1 cellular context compared by ENCODE assay signal in the genomic region with DNA sequence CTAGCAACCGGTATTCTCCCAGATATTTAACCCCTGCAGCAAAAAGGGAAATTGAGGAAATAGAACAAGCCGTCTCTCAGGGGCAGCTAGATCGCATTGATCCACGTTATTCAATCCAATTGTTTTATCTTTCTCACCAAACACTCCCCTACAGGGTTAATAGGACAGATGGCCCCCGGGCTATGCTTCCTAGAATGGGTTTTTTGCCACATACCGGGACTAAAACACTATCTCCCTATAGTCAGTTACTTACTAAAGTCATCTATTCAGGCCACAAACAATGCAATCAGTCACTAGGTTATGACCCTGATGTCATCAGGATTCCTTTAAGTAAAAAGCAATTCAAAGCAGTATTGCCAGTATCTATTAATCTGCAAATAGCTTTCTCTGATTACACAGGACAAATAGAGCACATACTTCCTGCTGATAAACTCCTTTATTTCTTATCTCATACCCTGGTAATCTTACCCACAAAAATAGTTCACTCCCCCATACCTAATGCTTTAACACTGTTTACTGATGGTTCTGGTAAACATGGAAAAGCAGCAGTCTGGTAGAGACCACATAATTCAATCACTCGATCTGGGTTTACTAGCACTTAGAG.
TF ChIP-seq lines count a peak whose summit lies in the region.

No MANE protein-coding gene starts in this region.

TF ChIP-seq in HepG2, 621 proteins besides CTCF, POLR2A, EP300 and RAD21 (continued from another document):
- TF ChIP-seq SIX4 (CRISPR knock-in tag; IDR thresholded peaks at IDR 0.05) (0 out of 2 replicates have a peak, but pooled peaks have one; percentile 32), HMG20B (CRISPR knock-in tag; conservative IDR thresholded peaks at IDR 0.05) (peak; percentile 92), GATA4 (IDR thresholded peaks at IDR 0.05; ENCODE audit: borderline replicate concordance, low read depth) (peak; percentile 87; the same call in 1 of the 2 replicates), ETV5 (CRISPR knock-in tag; IDR thresholded peaks at IDR 0.05; ENCODE audit: borderline replicate concordance) (peak; percentile 20; the same call in 1 of the 2 replicates), NR2F6 (IDR thresholded peaks at IDR 0.05) (peak; percentile 87), NR2F6 (CRISPR knock-in tag; IDR thresholded peaks at IDR 0.05) (peak; percentile 44; the same call in 1 of the 2 replicates)
- TF ChIP-seq, protein P1, sequence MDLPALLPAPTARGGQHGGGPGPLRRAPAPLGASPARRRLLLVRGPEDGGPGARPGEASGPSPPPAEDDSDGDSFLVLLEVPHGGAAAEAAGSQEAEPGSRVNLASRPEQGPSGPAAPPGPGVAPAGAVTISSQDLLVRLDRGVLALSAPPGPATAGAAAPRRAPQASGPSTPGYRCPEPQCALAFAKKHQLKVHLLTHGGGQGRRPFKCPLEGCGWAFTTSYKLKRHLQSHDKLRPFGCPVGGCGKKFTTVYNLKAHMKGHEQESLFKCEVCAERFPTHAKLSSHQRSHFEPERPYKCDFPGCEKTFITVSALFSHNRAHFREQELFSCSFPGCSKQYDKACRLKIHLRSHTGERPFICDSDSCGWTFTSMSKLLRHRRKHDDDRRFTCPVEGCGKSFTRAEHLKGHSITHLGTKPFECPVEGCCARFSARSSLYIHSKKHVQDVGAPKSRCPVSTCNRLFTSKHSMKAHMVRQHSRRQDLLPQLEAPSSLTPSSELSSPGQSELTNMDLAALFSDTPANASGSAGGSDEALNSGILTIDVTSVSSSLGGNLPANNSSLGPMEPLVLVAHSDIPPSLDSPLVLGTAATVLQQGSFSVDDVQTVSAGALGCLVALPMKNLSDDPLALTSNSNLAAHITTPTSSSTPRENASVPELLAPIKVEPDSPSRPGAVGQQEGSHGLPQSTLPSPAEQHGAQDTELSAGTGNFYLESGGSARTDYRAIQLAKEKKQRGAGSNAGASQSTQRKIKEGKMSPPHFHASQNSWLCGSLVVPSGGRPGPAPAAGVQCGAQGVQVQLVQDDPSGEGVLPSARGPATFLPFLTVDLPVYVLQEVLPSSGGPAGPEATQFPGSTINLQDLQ (CRISPR knock-in tag; IDR thresholded peaks at IDR 0.05) = no peak
